1 cellular context compared by ENCODE assay signal in genomic region chr11:95790123-95790932, GRCh38.
TF ChIP-seq lines count a peak whose summit lies in the region.

Gene CEP57 (plus strand): TSS chr11:95790498. CDS start chr11:95790699, 201 bp downstream.

TF ChIP-seq in HEK293, 187 proteins besides CTCF, POLR2A, EP300 and RAD21 (continued from another document and continues in another):
- TF ChIP-seq, protein P1, sequence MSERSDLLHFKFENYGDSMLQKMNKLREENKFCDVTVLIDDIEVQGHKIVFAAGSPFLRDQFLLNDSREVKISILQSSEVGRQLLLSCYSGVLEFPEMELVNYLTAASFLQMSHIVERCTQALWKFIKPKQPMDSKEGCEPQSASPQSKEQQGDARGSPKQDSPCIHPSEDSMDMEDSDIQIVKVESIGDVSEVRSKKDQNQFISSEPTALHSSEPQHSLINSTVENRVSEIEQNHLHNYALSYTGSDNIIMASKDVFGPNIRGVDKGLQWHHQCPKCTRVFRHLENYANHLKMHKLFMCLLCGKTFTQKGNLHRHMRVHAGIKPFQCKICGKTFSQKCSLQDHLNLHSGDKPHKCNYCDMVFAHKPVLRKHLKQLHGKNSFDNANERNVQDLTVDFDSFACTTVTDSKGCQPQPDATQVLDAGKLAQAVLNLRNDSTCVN (tag by site-specific recombination; optimal IDR thresholded peaks at IDR 0.05) = peak; percentile 1
- TF ChIP-seq ZNF521 (tag by site-specific recombination; IDR thresholded peaks at IDR 0.05) = no peak
- no peak for TF ChIP-seq ZNF48 (tag by site-specific recombination; IDR thresholded peaks at IDR 0.05)
- TF ChIP-seq ZSCAN16 (tag by site-specific recombination; IDR thresholded peaks at IDR 0.05) = no peak
- peak; percentile 30; the same call in 1 of the 2 replicates for TF ChIP-seq ZNF561 (tag by site-specific recombination; IDR thresholded peaks at IDR 0.05; ENCODE audit: borderline replicate concordance)
- TF ChIP-seq ZNF621 (tag by site-specific recombination; IDR thresholded peaks at IDR 0.05) = no peak
- TF ChIP-seq ZBTB1 (tag by site-specific recombination; IDR thresholded peaks at IDR 0.05) = no peak
- peak; percentile 80 for TF ChIP-seq KLF10 (tag by site-specific recombination; IDR thresholded peaks at IDR 0.05)
- no peak for TF ChIP-seq ZNF776 (tag by site-specific recombination; IDR thresholded peaks at IDR 0.05; ENCODE audit: borderline replicate concordance)
- TF ChIP-seq ZNF10 (tag by site-specific recombination; IDR thresholded peaks at IDR 0.05) = no peak
- no peak for TF ChIP-seq ZNF202 (tag by site-specific recombination; IDR thresholded peaks at IDR 0.05; ENCODE audit: borderline replicate concordance)
- TF ChIP-seq ZNF560 (tag by site-specific recombination; IDR thresholded peaks at IDR 0.05; ENCODE audit: borderline replicate concordance) = no peak
- TF ChIP-seq ZIC2 (tag by site-specific recombination; IDR thresholded peaks at IDR 0.05) = peak; percentile 43
- TF ChIP-seq KLF8 (tag by site-specific recombination; IDR thresholded peaks at IDR 0.05) = no peak
- TF ChIP-seq, protein P2, sequence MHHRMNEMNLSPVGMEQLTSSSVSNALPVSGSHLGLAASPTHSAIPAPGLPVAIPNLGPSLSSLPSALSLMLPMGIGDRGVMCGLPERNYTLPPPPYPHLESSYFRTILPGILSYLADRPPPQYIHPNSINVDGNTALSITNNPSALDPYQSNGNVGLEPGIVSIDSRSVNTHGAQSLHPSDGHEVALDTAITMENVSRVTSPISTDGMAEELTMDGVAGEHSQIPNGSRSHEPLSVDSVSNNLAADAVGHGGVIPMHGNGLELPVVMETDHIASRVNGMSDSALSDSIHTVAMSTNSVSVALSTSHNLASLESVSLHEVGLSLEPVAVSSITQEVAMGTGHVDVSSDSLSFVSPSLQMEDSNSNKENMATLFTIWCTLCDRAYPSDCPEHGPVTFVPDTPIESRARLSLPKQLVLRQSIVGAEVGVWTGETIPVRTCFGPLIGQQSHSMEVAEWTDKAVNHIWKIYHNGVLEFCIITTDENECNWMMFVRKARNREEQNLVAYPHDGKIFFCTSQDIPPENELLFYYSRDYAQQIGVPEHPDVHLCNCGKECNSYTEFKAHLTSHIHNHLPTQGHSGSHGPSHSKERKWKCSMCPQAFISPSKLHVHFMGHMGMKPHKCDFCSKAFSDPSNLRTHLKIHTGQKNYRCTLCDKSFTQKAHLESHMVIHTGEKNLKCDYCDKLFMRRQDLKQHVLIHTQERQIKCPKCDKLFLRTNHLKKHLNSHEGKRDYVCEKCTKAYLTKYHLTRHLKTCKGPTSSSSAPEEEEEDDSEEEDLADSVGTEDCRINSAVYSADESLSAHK (tag by site-specific recombination; IDR thresholded peaks at IDR 0.05) = no peak
- no peak for TF ChIP-seq ZNF311 (tag by site-specific recombination; IDR thresholded peaks at IDR 0.05; ENCODE audit: borderline replicate concordance)
- no peak for TF ChIP-seq ZNF664 (tag by site-specific recombination; IDR thresholded peaks at IDR 0.05)
- TF ChIP-seq ZXDB (tag by site-specific recombination; IDR thresholded peaks at IDR 0.05) = peak; percentile 97
- TF ChIP-seq ZNF488 (tag by site-specific recombination; IDR thresholded peaks at IDR 0.05) = no peak
- TF ChIP-seq ZNF707 (tag by site-specific recombination; IDR thresholded peaks at IDR 0.05) = no peak
- peak; percentile 61 for TF ChIP-seq KLF9 (tag by site-specific recombination; IDR thresholded peaks at IDR 0.05; ENCODE audit: low read depth)
- peak; percentile 88 for TF ChIP-seq EGR2 (tag by site-specific recombination; IDR thresholded peaks at IDR 0.05; ENCODE audit: low read depth)
- no peak for TF ChIP-seq ZNF362 (tag by site-specific recombination; IDR thresholded peaks at IDR 0.05)
- TF ChIP-seq ZNF692 (tag by site-specific recombination; IDR thresholded peaks at IDR 0.05) = peak; percentile 94
- no peak for TF ChIP-seq ZNF626 (tag by site-specific recombination; IDR thresholded peaks at IDR 0.05)
- TF ChIP-seq ZBTB8A (tag by site-specific recombination; IDR thresholded peaks at IDR 0.05) = peak; percentile 56
- TF ChIP-seq, protein P3, sequence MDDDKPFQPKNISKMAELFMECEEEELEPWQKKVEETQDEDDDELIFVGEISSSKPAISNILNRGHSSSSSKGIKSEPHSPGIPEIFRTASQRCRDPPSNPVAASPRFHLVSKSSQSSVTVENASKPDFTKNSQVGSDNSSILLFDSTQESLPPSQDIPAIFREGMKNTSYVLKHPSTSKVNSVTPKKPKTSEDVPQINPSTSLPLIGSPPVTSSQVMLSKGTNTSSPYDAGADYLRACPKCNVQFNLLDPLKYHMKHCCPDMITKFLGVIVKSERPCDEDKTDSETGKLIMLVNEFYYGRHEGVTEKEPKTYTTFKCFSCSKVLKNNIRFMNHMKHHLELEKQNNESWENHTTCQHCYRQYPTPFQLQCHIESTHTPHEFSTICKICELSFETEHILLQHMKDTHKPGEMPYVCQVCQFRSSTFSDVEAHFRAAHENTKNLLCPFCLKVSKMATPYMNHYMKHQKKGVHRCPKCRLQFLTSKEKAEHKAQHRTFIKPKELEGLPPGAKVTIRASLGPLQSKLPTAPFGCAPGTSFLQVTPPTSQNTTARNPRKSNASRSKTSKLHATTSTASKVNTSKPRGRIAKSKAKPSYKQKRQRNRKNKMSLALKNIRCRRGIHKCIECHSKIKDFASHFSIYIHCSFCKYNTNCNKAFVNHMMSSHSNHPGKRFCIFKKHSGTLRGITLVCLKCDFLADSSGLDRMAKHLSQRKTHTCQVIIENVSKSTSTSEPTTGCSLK (tag by site-specific recombination; IDR thresholded peaks at IDR 0.05) = no peak
- peak; percentile 74 for TF ChIP-seq YY1 (tag by site-specific recombination; IDR thresholded peaks at IDR 0.05)
- no peak for TF ChIP-seq ZNF837 (tag by site-specific recombination; IDR thresholded peaks at IDR 0.05)
- peak; percentile 96 for TF ChIP-seq ZNF629 (tag by site-specific recombination; IDR thresholded peaks at IDR 0.05)
- no peak for TF ChIP-seq MYNN (tag by site-specific recombination; IDR thresholded peaks at IDR 0.05; ENCODE audit: borderline replicate concordance)
- no peak for TF ChIP-seq ZSCAN18 (tag by site-specific recombination; IDR thresholded peaks at IDR 0.05)
- TF ChIP-seq ZNF121 (tag by site-specific recombination; IDR thresholded peaks at IDR 0.05) = no peak
- no peak for TF ChIP-seq SP7 (tag by site-specific recombination; IDR thresholded peaks at IDR 0.05)
- no peak for TF ChIP-seq ZNF76 (tag by site-specific recombination; IDR thresholded peaks at IDR 0.05; ENCODE audit: borderline replicate concordance, low read depth)
- no peak for TF ChIP-seq ZNF211 (tag by site-specific recombination; IDR thresholded peaks at IDR 0.05; ENCODE audit: low read depth)
- TF ChIP-seq ZFP69B (tag by site-specific recombination; IDR thresholded peaks at IDR 0.05) = peak; percentile 84
- TF ChIP-seq, protein P4, sequence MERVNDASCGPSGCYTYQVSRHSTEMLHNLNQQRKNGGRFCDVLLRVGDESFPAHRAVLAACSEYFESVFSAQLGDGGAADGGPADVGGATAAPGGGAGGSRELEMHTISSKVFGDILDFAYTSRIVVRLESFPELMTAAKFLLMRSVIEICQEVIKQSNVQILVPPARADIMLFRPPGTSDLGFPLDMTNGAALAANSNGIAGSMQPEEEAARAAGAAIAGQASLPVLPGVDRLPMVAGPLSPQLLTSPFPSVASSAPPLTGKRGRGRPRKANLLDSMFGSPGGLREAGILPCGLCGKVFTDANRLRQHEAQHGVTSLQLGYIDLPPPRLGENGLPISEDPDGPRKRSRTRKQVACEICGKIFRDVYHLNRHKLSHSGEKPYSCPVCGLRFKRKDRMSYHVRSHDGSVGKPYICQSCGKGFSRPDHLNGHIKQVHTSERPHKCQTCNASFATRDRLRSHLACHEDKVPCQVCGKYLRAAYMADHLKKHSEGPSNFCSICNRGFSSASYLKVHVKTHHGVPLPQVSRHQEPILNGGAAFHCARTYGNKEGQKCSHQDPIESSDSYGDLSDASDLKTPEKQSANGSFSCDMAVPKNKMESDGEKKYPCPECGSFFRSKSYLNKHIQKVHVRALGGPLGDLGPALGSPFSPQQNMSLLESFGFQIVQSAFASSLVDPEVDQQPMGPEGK (tag by site-specific recombination; IDR thresholded peaks at IDR 0.05) = peak; percentile 35
- TF ChIP-seq, protein P5, sequence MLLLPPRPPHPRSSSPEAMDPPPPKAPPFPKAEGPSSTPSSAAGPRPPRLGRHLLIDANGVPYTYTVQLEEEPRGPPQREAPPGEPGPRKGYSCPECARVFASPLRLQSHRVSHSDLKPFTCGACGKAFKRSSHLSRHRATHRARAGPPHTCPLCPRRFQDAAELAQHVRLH (tag by site-specific recombination; IDR thresholded peaks at IDR 0.05) = no peak
- TF ChIP-seq HOXA7 (CRISPR knock-in tag; IDR thresholded peaks at IDR 0.05; ENCODE audit: borderline replicate concordance) = no peak
- TF ChIP-seq ZNF660 (tag by site-specific recombination; IDR thresholded peaks at IDR 0.05) = no peak
- no peak; the same call in none of the 2 replicates for TF ChIP-seq ZNF350 (tag by site-specific recombination; IDR thresholded peaks at IDR 0.05)
- TF ChIP-seq ZNF112 (tag by site-specific recombination; IDR thresholded peaks at IDR 0.05) = no peak
- TF ChIP-seq SCRT2 (tag by site-specific recombination; IDR thresholded peaks at IDR 0.05) = no peak
- TF ChIP-seq ZNF214 (tag by site-specific recombination; IDR thresholded peaks at IDR 0.05; ENCODE audit: borderline replicate concordance) = no peak
- peak; percentile 78 for TF ChIP-seq GLIS1 (tag by site-specific recombination; IDR thresholded peaks at IDR 0.05)
- TF ChIP-seq, protein P6, sequence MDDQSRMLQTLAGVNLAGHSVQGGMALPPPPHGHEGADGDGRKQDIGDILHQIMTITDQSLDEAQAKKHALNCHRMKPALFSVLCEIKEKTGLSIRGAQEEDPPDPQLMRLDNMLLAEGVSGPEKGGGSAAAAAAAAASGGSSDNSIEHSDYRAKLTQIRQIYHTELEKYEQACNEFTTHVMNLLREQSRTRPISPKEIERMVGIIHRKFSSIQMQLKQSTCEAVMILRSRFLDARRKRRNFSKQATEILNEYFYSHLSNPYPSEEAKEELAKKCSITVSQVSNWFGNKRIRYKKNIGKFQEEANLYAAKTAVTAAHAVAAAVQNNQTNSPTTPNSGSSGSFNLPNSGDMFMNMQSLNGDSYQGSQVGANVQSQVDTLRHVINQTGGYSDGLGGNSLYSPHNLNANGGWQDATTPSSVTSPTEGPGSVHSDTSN (CRISPR knock-in tag; IDR thresholded peaks at IDR 0.05) = no peak
- TF ChIP-seq ZNF549 (tag by site-specific recombination; IDR thresholded peaks at IDR 0.05) = no peak
- TF ChIP-seq ZNF501 (tag by site-specific recombination; IDR thresholded peaks at IDR 0.05) = no peak
